ENCODE assay signal across 23 cellular contexts in genomic region chr3:13683772-13684171, GRCh38.
DNase-seq lines count a peak whose midpoint lies in the region; TF ChIP-seq lines count a peak whose summit lies in the region.
"Had no signal": no experiment of that assay in that cellular context is flagged by ENCODE, and none has a peak within 500 bp of the region (broad histone marks: within the 10 kb centered on the region; RNA-seq: fewer than 3 reads in every experiment).

No MANE protein-coding gene starts in this region.

- no TSS peak for BruUV-seq in mammary epithelial cell (replicated peaks; lab: Mats Ljungman, UMichigan)

- in situ Hi-C loops in mammary epithelial cell (cut with MboI; ENCODE audit: low sequenced_read_pairs in 2 of 2): no loop called here

- H2AFZ ChIP-seq in osteoblast (ENCODE audit: low read length): no peak overlapping the region
- H2AFZ ChIP-seq in mammary epithelial cell (ENCODE audit: low read depth, low read length): no peak overlapping the region

- TF ChIP-seq EP300 in Ishikawa (IDR thresholded peaks at IDR 0.05; ENCODE audit: borderline replicate concordance): no peak

- H3K4me3 ChIP-seq in osteoblast (ENCODE audit: insufficient read depth, low read length) (no peak overlapping the region), mammary epithelial cell (replicated peaks in 1 of 3; ENCODE audit: insufficient read depth in 1 of 3, low read depth in 2 of 3, low read length in 3 of 3) (no peak overlapping the region)
- H3K4me3 ChIP-seq: A549; BLaER1 treated with 17β-estradiol and CSF1 and Interleukin-3, amounts not matched to agents 10 nM and 100 nM; GM12878 had no signal

- H3K4me3 Mint-ChIP-seq in type B pancreatic cell: no peak overlapping the region
- H3K4me3 Mint-ChIP-seq: CD14-positive monocyte; CD4-positive, alpha-beta T cell; CD8-positive, alpha-beta memory T cell had no signal

- no peaks in the 10 kb centered on the region for H3K9me3 Mint-ChIP-seq in type B pancreatic cell
- H3K9me3 Mint-ChIP-seq: CD4-positive, alpha-beta T cell; CD8-positive, alpha-beta memory T cell had no signal

- dilution Hi-C loops in mammary epithelial cell (cut with HindIII; ENCODE audit: low sequenced_read_pairs): loop anchor here (5.0 to 10.0 kb wide), 2 partner anchors 69 to 121 kb away; no protein-coding TSS in a partner anchor

- H3K27me3 ChIP-seq in osteoblast (ENCODE audit: insufficient read depth, low read length): no peaks in the 10 kb centered on the region
- H3K27me3 ChIP-seq in mammary epithelial cell (ENCODE audit: insufficient read depth, low read length): no peaks in the 10 kb centered on the region
- H3K27me3 ChIP-seq: BE2C; BLaER1 treated with 17β-estradiol and CSF1 and Interleukin-3, amounts not matched to agents 10 nM and 100 nM had no signal

- TF ChIP-seq CTCF in osteoblast (IDR thresholded peaks at IDR 0.05; ENCODE audit: extremely low read depth, low read depth, low read length) (no peak), type B pancreatic cell (conservative IDR thresholded peaks at IDR 0.05) (no peak), mammary epithelial cell (conservative IDR thresholded peaks at IDR 0.05 in 1 of 2, IDR thresholded peaks at IDR 0.05 in 1 of 2; ENCODE audit: extremely low read depth in 1 of 2, insufficient read depth in 1 of 2, low read depth in 1 of 2, low read length in 2 of 2) (no peak)

- CTCF ChIA-PET in mammary epithelial cell (lab: Charles Lee; ENCODE audit: low non-redundant PET): no interaction called here

- no peaks in the 10 kb centered on the region for H3K36me3 Mint-ChIP-seq in type B pancreatic cell
- H3K36me3 Mint-ChIP-seq: CD14-positive monocyte; CD8-positive, alpha-beta memory T cell had no signal

- H3K27ac ChIP-seq in osteoblast (ENCODE audit: low read depth, low read length): no peak overlapping the region
- H3K27ac ChIP-seq in mammary epithelial cell (ENCODE audit: insufficient read depth, low read depth, low read length): no peak overlapping the region
- H3K27ac ChIP-seq: A549; BLaER1 treated with 17β-estradiol and CSF1 and Interleukin-3, amounts not matched to agents 10 nM and 100 nM had no signal

- intact Hi-C loops in mammary epithelial cell (cut with micrococcal nuclease): no loop called here

- H3K27me3 Mint-ChIP-seq in type B pancreatic cell: peaks cover 9% of the 10 kb centered on the region
- H3K27me3 Mint-ChIP-seq: CD4-positive, alpha-beta T cell had no signal

- H3K36me3 ChIP-seq in osteoblast (ENCODE audit: insufficient read depth, low read length) (no peaks in the 10 kb centered on the region), mammary epithelial cell (ENCODE audit: insufficient read depth, low read length) (no peaks in the 10 kb centered on the region)
- H3K36me3 ChIP-seq: BE2C; BLaER1 treated with 17β-estradiol and CSF1 and Interleukin-3, amounts not matched to agents 10 nM and 100 nM had no signal

- H3K27ac Mint-ChIP-seq in type B pancreatic cell: peak overlapping the region; percentile 39
- H3K27ac Mint-ChIP-seq: CD4-positive, alpha-beta T cell; CD8-positive, alpha-beta memory T cell had no signal

- H3K4me2 ChIP-seq in osteoblast (ENCODE audit: insufficient read depth, low read length): no peak overlapping the region
- H3K4me2 ChIP-seq in mammary epithelial cell (ENCODE audit: insufficient read depth, low read depth, low read length): no peak overlapping the region
- H3K4me2 ChIP-seq: A549; BLaER1 treated with 17β-estradiol and CSF1 and Interleukin-3, amounts not matched to agents 10 nM and 100 nM had no signal

- DNase-seq in left kidney (ENCODE audit: low read depth, low spot score) (peak; percentile 36), osteoblast (ENCODE audit: insufficient read length, low spot score, missing footprints) (peak; percentile 60), type B pancreatic cell (ENCODE audit: extremely low spot score, unreplicated experiment) (no peak), NCI-H1436 (lab: John Stamatoyannopoulos, UW) (no peak), mammary epithelial cell (no peak), SHP77 treated with DMSO at 0.1 percent for 48 hours (lab: John Stamatoyannopoulos, UW) (no peak)
- DNase-seq: 8988T; ACHN; AML-193; BE2C; CD4-positive, alpha-beta T cell; CD8-positive, alpha-beta memory T cell; DMS 273 treated with DMSO at 0.1 percent for 48 hours; DMS79; EL; GDM1; GOT3; H7 had no signal

- 67% methylated on average over 9 of the region's 11 CpGs for WGBS in mammary epithelial cell (ENCODE audit: low coverage, missing lambda C conversion rate)

- no peak overlapping the region for H3K9ac ChIP-seq in mammary epithelial cell (ENCODE audit: insufficient read depth, low read length)
- H3K9ac ChIP-seq: BLaER1 treated with 17β-estradiol and CSF1 and Interleukin-3, amounts not matched to agents 10 nM and 100 nM had no signal

- H3K9me3 ChIP-seq in osteoblast (ENCODE audit: low read depth, low read length): no peaks in the 10 kb centered on the region
- no peaks in the 10 kb centered on the region for H3K9me3 ChIP-seq in mammary epithelial cell (replicated peaks; ENCODE audit: insufficient read depth, low read length)
- H3K9me3 ChIP-seq: A549; BE2C; BLaER1 treated with 17β-estradiol and CSF1 and Interleukin-3, amounts not matched to agents 10 nM and 100 nM had no signal

- no peak for TF ChIP-seq RAD21 in Ishikawa (IDR thresholded peaks at IDR 0.05; ENCODE audit: low read depth)

- no peaks in the 10 kb centered on the region for H3K79me2 ChIP-seq in osteoblast (ENCODE audit: insufficient read depth, low read length)
- no peaks in the 10 kb centered on the region for H3K79me2 ChIP-seq in mammary epithelial cell (ENCODE audit: insufficient read depth, low read length)

- H3K4me1 ChIP-seq in osteoblast (ENCODE audit: insufficient read depth, low read length): no peaks in the 10 kb centered on the region
- H3K4me1 ChIP-seq in mammary epithelial cell (ENCODE audit: insufficient read depth, low read length): no peaks in the 10 kb centered on the region
- H3K4me1 ChIP-seq: A549, BE2C had no signal

- H3K4me1 Mint-ChIP-seq in type B pancreatic cell (ENCODE audit: unreplicated experiment): peaks cover 8% of the 10 kb centered on the region
- H3K4me1 Mint-ChIP-seq: CD14-positive monocyte; CD8-positive, alpha-beta memory T cell had no signal

- H4K20me1 ChIP-seq in osteoblast (ENCODE audit: insufficient read depth, low read length) (no peaks in the 10 kb centered on the region), mammary epithelial cell (ENCODE audit: insufficient read depth, low read length) (no peaks in the 10 kb centered on the region)
- H4K20me1 ChIP-seq: BLaER1 treated with 17β-estradiol and CSF1 and Interleukin-3, amounts not matched to agents 10 nM and 100 nM had no signal

TF ChIP-seq in Ishikawa, 13 proteins besides CTCF, POLR2A, EP300 and RAD21:
- TF ChIP-seq YY1 (IDR thresholded peaks at IDR 0.05; ENCODE audit: low read depth) (no peak), TCF12 (IDR thresholded peaks at IDR 0.05; ENCODE audit: low read depth) (no peak), EGR1 (IDR thresholded peaks at IDR 0.05) (no peak), CEBPB (IDR thresholded peaks at IDR 0.05) (peak; percentile 56; the same call in 1 of the 2 replicates), TAF1 (IDR thresholded peaks at IDR 0.05; ENCODE audit: low read depth) (no peak), USF1 (IDR thresholded peaks at IDR 0.05) (no peak), CREB1 (IDR thresholded peaks at IDR 0.05; ENCODE audit: low read depth) (no peak), TEAD4 (IDR thresholded peaks at IDR 0.05) (no peak)

Comparison
In these comparisons a context has a peak if more than half of its experiments do, and no peak if none do; other contexts are left out.
1. DNase-seq: peak in left kidney (single experiment) and osteoblast (single experiment); none in type B pancreatic cell (single experiment), NCI-H1436 (single experiment), mammary epithelial cell (single experiment) and SHP77 treated with DMSO at 0.1 percent for 48 hours (single experiment).